Comparison of ENCODE assay signal across 8 cellular contexts in genomic region chr21:37368536-37369279, GRCh38. TPM values are rescaled to one million over a fixed set of nuclear protein-coding genes. Genes with fewer than 3 reads are reported as not detected.
DNase-seq lines count a peak whose midpoint lies in the region; ATAC-seq lines count a peak whose summit lies in the region.

No MANE protein-coding gene starts in this region.

- no peak for ATAC-seq in HG02623 (IDR thresholded peaks at IDR 0.05; ENCODE audit: unreplicated experiment)
- no peak for ATAC-seq in HG03457 (IDR thresholded peaks at IDR 0.05; ENCODE audit: unreplicated experiment)

- DNase-seq in EL (peak; percentile 64), MG63 (peak; percentile 43), caudate nucleus (lab: John Stamatoyannopoulos, UW) (peak in 1 of 61 donors; percentile 3), NCI-H345 treated with DMSO at 0.1 percent for 48 hours (lab: John Stamatoyannopoulos, UW; ENCODE audit: unreplicated experiment) (no peak)
- no peak for DNase-seq in stimulated activated CD4-positive, alpha-beta T cell treated with anti-CD3 and anti-CD28 coated beads, Interleukin-2, amount 100 ng/mL, for 48 hours

- peak overlapping the region; percentile 58 for H3K27ac ChIP-seq in caudate nucleus (ENCODE audit: low read depth, low read length)
- peak overlapping the region; percentile 87 for H3K27ac ChIP-seq in muscle layer of duodenum (ENCODE audit: low read length)

- peaks cover 18 to 37% of the 10 kb centered on the region in 2 donors for H3K4me1 ChIP-seq in muscle layer of duodenum (ENCODE audit: control insufficient read depth in 1 of 2, insufficient read depth in 2 of 2, low read length in 2 of 2)

- H3K4me3 ChIP-seq in MG63, result peak overlapping the region; percentile 60
- peak overlapping the region; percentile 71 to 75 for H3K4me3 ChIP-seq in muscle layer of duodenum (ENCODE audit: low read depth in 1 of 2, low read length in 2 of 2)

- H3K9me3 ChIP-seq in MG63, result no peaks in the 10 kb centered on the region
- H3K9me3 ChIP-seq in muscle layer of duodenum (ENCODE audit: control insufficient read depth in 1 of 2, low read length in 2 of 2), result no peaks in the 10 kb centered on the region

- no peaks in the 10 kb centered on the region for H3K27me3 ChIP-seq in MG63
- no peaks in the 10 kb centered on the region for H3K27me3 ChIP-seq in muscle layer of duodenum (ENCODE audit: low read depth, low read length)

- H3K36me3 ChIP-seq in MG63, result no peaks in the 10 kb centered on the region; the same call in 1 of the 2 replicates
- peaks cover 0 to 11% of the 10 kb centered on the region in 2 donors for H3K36me3 ChIP-seq in muscle layer of duodenum (ENCODE audit: control insufficient read depth in 1 of 2, insufficient read depth in 2 of 2, low read length in 2 of 2)

RNA-seq across cellular contexts. Expression of gene DYRK1A, which starts 2.1 kb away (rescaled TPM):
- total RNA-seq in MG63 (2014; rRNA removed; shearing (Covaris generic); ENCODE audit: low replicate concordance), result 18.2 and 28.2 TPM in 2 replicates

Comparison
In these comparisons a context has a peak if more than half of its experiments do, and no peak if none do; other contexts are left out.
1. DNase-seq: peak in EL (single experiment) and MG63 (single experiment); none in stimulated activated CD4-positive, alpha-beta T cell treated with anti-CD3 and anti-CD28 coated beads, Interleukin-2, amount 100 ng/mL, for 48 hours (0 of 2) and NCI-H345 treated with DMSO at 0.1 percent for 48 hours (single experiment).